1 cellular context compared by ENCODE assay signal in genomic region chr3:149599236-149599635, GRCh38.
TF ChIP-seq lines count a peak whose summit lies in the region.

No MANE protein-coding gene starts in this region.

TF ChIP-seq in HepG2, 621 proteins besides CTCF, POLR2A, EP300 and RAD21 (continues in another document):
- no peak for TF ChIP-seq TBX3 (IDR thresholded peaks at IDR 0.05; ENCODE audit: borderline replicate concordance)
- TF ChIP-seq FOXJ3 (CRISPR knock-in tag; IDR thresholded peaks at IDR 0.05; ENCODE audit: borderline replicate concordance) = peak; percentile 44; the same call in 1 of the 2 replicates
- 0 out of 2 replicates have a peak, but pooled peaks have one; percentile 41 for TF ChIP-seq ZNF337 (CRISPR knock-in tag; IDR thresholded peaks at IDR 0.05; ENCODE audit: borderline replicate concordance, low read depth)
- peak; percentile 55; the same call in 1 of the 2 replicates for TF ChIP-seq CREM (IDR thresholded peaks at IDR 0.05)
- no peak for TF ChIP-seq CREM (CRISPR knock-in tag; IDR thresholded peaks at IDR 0.05)
- TF ChIP-seq, protein P1, sequence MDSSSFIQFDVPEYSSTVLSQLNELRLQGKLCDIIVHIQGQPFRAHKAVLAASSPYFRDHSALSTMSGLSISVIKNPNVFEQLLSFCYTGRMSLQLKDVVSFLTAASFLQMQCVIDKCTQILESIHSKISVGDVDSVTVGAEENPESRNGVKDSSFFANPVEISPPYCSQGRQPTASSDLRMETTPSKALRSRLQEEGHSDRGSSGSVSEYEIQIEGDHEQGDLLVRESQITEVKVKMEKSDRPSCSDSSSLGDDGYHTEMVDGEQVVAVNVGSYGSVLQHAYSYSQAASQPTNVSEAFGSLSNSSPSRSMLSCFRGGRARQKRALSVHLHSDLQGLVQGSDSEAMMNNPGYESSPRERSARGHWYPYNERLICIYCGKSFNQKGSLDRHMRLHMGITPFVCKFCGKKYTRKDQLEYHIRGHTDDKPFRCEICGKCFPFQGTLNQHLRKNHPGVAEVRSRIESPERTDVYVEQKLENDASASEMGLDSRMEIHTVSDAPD (CRISPR knock-in tag; IDR thresholded peaks at IDR 0.05) = peak; percentile 99
- TF ChIP-seq, protein P2, sequence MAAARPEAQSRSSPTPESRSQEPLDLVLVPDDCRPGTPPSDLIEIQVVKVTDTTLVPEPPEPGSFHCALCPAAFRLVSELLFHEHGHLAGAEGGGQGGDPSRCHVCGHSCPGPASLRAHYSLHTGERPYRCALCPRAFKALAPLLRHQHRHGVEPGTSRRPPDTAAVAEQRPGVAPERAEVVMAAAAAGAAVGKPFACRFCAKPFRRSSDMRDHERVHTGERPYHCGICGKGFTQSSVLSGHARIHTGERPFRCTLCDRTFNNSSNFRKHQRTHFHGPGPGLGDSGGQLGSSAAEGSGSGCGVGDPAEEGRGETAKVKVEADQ (CRISPR knock-in tag; IDR thresholded peaks at IDR 0.05; ENCODE audit: borderline replicate concordance) = no peak
- TF ChIP-seq, protein P3, sequence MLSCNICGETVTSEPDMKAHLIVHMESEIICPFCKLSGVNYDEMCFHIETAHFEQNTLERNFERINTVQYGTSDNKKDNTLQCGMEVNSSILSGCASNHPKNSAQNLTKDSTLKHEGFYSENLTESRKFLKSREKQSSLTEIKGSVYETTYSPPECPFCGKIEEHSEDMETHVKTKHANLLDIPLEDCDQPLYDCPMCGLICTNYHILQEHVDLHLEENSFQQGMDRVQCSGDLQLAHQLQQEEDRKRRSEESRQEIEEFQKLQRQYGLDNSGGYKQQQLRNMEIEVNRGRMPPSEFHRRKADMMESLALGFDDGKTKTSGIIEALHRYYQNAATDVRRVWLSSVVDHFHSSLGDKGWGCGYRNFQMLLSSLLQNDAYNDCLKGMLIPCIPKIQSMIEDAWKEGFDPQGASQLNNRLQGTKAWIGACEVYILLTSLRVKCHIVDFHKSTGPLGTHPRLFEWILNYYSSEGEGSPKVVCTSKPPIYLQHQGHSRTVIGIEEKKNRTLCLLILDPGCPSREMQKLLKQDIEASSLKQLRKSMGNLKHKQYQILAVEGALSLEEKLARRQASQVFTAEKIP (CRISPR knock-in tag; IDR thresholded peaks at IDR 0.05; ENCODE audit: borderline replicate concordance) = no peak
- no peak for TF ChIP-seq HNF1A (IDR thresholded peaks at IDR 0.05; ENCODE audit: low read depth)
- TF ChIP-seq HNF1A (CRISPR knock-in tag; IDR thresholded peaks at IDR 0.05; ENCODE audit: borderline replicate concordance) = peak; percentile 77; the same call in 1 of the 2 replicates
- TF ChIP-seq RXRB (CRISPR knock-in tag; IDR thresholded peaks at IDR 0.05; ENCODE audit: borderline replicate concordance) = peak; percentile 30; the same call in 1 of the 2 replicates
- TF ChIP-seq ARNT2 (CRISPR knock-in tag; IDR thresholded peaks at IDR 0.05; ENCODE audit: low read depth) = no peak
- TF ChIP-seq FOXO1 (CRISPR knock-in tag; IDR thresholded peaks at IDR 0.05) = peak; percentile 48; the same call in 1 of the 2 replicates
- TF ChIP-seq GATAD2A (CRISPR knock-in tag; IDR thresholded peaks at IDR 0.05) = peak; percentile 32; the same call in 1 of the 2 replicates
- TF ChIP-seq ZNF609 (CRISPR knock-in tag; IDR thresholded peaks at IDR 0.05; ENCODE audit: borderline replicate concordance) = peak; percentile 60; the same call in 1 of the 2 replicates
- TF ChIP-seq BCL6 (CRISPR knock-in tag; IDR thresholded peaks at IDR 0.05) = peak; percentile 90
- TF ChIP-seq IRF2 (CRISPR knock-in tag; IDR thresholded peaks at IDR 0.05) = 0 out of 2 replicates have a peak, but pooled peaks have one; percentile 16
- no peak for TF ChIP-seq LCORL (IDR thresholded peaks at IDR 0.05)
- 0 out of 2 replicates have a peak, but pooled peaks have one; percentile 13 for TF ChIP-seq LCORL (CRISPR knock-in tag; IDR thresholded peaks at IDR 0.05)
- TF ChIP-seq ELF1 (CRISPR knock-in tag; IDR thresholded peaks at IDR 0.05) = peak; percentile 36; the same call in 1 of the 2 replicates
- TF ChIP-seq RBM22 (optimal IDR thresholded peaks at IDR 0.05; ENCODE audit: low read length) = peak; percentile 31
- TF ChIP-seq PHF5A (CRISPR knock-in tag; IDR thresholded peaks at IDR 0.05; ENCODE audit: low read depth, unreplicated experiment) = no peak
- TF ChIP-seq ZNF274 (CRISPR knock-in tag; IDR thresholded peaks at IDR 0.05) = no peak
- TF ChIP-seq TBX2 (CRISPR knock-in tag; IDR thresholded peaks at IDR 0.05; ENCODE audit: borderline replicate concordance) = peak; percentile 35; the same call in 1 of the 2 replicates
- TF ChIP-seq TFE3 (CRISPR knock-in tag; IDR thresholded peaks at IDR 0.05) = 0 out of 2 replicates have a peak, but pooled peaks have one; percentile 26
- peak; percentile 55 for TF ChIP-seq TCF7 (IDR thresholded peaks at IDR 0.05; ENCODE audit: low read depth)
- TF ChIP-seq HDAC2 (CRISPR knock-in tag; IDR thresholded peaks at IDR 0.05) = 0 out of 2 replicates have a peak, but pooled peaks have one; percentile 38
- TF ChIP-seq ZNF749 (CRISPR knock-in tag; IDR thresholded peaks at IDR 0.05; ENCODE audit: borderline replicate concordance) = no peak
- TF ChIP-seq, protein P4, sequence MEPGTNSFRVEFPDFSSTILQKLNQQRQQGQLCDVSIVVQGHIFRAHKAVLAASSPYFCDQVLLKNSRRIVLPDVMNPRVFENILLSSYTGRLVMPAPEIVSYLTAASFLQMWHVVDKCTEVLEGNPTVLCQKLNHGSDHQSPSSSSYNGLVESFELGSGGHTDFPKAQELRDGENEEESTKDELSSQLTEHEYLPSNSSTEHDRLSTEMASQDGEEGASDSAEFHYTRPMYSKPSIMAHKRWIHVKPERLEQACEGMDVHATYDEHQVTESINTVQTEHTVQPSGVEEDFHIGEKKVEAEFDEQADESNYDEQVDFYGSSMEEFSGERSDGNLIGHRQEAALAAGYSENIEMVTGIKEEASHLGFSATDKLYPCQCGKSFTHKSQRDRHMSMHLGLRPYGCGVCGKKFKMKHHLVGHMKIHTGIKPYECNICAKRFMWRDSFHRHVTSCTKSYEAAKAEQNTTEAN (CRISPR knock-in tag; conservative IDR thresholded peaks at IDR 0.05) = no peak
- TF ChIP-seq FOXP1 (IDR thresholded peaks at IDR 0.05) = no peak
- TF ChIP-seq FOXP1 (CRISPR knock-in tag; IDR thresholded peaks at IDR 0.05) = peak; percentile 50; the same call in 1 of the 2 replicates
- TF ChIP-seq, protein P5, sequence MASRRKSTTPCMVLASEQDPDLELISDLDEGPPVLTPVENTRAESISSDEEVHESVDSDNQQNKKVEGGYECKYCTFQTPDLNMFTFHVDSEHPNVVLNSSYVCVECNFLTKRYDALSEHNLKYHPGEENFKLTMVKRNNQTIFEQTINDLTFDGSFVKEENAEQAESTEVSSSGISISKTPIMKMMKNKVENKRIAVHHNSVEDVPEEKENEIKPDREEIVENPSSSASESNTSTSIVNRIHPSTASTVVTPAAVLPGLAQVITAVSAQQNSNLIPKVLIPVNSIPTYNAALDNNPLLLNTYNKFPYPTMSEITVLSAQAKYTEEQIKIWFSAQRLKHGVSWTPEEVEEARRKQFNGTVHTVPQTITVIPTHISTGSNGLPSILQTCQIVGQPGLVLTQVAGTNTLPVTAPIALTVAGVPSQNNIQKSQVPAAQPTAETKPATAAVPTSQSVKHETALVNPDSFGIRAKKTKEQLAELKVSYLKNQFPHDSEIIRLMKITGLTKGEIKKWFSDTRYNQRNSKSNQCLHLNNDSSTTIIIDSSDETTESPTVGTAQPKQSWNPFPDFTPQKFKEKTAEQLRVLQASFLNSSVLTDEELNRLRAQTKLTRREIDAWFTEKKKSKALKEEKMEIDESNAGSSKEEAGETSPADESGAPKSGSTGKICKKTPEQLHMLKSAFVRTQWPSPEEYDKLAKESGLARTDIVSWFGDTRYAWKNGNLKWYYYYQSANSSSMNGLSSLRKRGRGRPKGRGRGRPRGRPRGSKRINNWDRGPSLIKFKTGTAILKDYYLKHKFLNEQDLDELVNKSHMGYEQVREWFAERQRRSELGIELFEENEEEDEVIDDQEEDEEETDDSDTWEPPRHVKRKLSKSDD (CRISPR knock-in tag; IDR thresholded peaks at IDR 0.05; ENCODE audit: low read depth) = no peak
- no peak for TF ChIP-seq ATRX (CRISPR knock-in tag; IDR thresholded peaks at IDR 0.05; ENCODE audit: borderline replicate concordance)
- peak; percentile 59; the same call in 1 of the 2 replicates for TF ChIP-seq CBX5 (CRISPR knock-in tag; IDR thresholded peaks at IDR 0.05; ENCODE audit: borderline replicate concordance)
- no peak for TF ChIP-seq ZNF33A (CRISPR knock-in tag; IDR thresholded peaks at IDR 0.05; ENCODE audit: borderline replicate concordance)
- TF ChIP-seq RARA (CRISPR knock-in tag; IDR thresholded peaks at IDR 0.05) = peak; percentile 68
- peak; percentile 33; the same call in 1 of the 2 replicates for TF ChIP-seq PPARG (CRISPR knock-in tag; conservative IDR thresholded peaks at IDR 0.05)
